In the genomic region with DNA sequence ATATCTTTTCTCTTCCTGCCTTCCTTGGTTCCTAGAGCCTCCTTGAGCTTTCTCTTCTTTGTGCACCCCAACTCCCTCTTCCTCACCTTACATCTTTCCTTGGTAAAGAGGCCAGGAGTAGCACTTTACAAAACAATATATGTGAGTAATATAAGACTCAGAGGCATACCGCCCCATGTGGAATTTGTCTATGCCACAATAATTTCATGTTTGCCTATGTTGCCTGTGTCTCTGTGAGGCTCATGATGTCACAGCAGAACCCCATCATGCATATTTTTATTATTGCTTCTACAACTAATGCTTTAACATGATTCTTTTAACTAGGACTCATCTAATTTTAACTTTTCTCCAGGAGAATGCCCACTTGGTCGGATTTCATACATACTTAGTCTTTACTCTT, we compare ENCODE assay signal across 1 cellular context.
TF ChIP-seq lines count a peak whose summit lies in the region.

No MANE protein-coding gene starts in this region.

TF ChIP-seq in IMR-90, 13 proteins besides CTCF, POLR2A, EP300 and RAD21:
- TF ChIP-seq CEBPB (IDR thresholded peaks at IDR 0.05; ENCODE audit: low read depth, low read length) (0 out of 2 replicates have a peak, but pooled peaks have one; percentile 0), MAFK (IDR thresholded peaks at IDR 0.05; ENCODE audit: low read depth, low read length) (peak; percentile 29; the same call in 1 of the 2 replicates), RFX5 (IDR thresholded peaks at IDR 0.05; ENCODE audit: low read depth, low read length) (no peak), CHD1 (IDR thresholded peaks at IDR 0.05; ENCODE audit: low read depth, low read length) (no peak), NFE2L2 (IDR thresholded peaks at IDR 0.05; ENCODE audit: low read depth, low read length) (no peak), BHLHE40 (IDR thresholded peaks at IDR 0.05; ENCODE audit: low read depth, low read length) (no peak)
- TF ChIP-seq, protein P1, sequence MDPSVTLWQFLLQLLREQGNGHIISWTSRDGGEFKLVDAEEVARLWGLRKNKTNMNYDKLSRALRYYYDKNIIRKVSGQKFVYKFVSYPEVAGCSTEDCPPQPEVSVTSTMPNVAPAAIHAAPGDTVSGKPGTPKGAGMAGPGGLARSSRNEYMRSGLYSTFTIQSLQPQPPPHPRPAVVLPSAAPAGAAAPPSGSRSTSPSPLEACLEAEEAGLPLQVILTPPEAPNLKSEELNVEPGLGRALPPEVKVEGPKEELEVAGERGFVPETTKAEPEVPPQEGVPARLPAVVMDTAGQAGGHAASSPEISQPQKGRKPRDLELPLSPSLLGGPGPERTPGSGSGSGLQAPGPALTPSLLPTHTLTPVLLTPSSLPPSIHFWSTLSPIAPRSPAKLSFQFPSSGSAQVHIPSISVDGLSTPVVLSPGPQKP (IDR thresholded peaks at IDR 0.05; ENCODE audit: borderline replicate concordance, low read depth, low read length): no peak
